ENCODE assay signal across 1 cellular context in the genomic region with DNA sequence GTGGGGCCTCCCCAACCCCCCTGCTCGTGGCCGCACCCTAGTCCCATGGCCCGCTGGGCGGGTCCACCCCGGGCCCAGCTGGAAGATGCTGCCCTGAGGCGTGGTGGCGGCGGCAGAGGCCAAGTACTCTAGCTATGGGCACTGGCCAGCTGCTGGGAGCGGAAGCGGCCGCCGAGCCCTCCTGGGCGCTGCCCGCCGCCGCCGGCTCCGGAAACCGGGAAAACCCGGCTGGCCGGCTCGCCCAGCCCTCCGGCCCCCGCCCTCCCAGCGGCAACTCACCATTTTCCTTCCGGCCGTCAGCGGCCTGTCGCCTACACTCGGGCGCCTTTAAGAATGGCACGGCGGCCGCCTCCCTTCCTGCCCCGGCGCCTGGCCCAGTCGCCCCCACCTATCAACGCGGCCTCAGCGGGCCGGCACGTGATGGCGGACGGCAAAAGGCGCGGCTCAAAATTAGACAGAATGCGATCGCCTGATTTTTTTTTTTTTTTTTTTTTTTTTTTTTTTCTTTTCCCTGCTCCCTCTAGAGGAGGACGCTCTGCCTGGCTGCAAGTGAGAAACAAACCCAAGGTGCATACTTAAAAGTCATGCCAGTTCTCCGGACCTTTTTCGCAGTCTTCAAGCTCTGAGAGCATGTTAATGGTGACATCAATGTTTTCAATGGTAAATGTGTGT.
TF ChIP-seq lines count a peak whose summit lies in the region.

TSS of gene GMFB (minus strand) at position 335 of the 672 bp plus-strand sequence. CDS start at position 282, 53 bp downstream.

TF ChIP-seq in WTC11, 78 proteins besides CTCF, POLR2A, EP300 and RAD21 (continued from another document and continues in another):
- TF ChIP-seq, protein P1, sequence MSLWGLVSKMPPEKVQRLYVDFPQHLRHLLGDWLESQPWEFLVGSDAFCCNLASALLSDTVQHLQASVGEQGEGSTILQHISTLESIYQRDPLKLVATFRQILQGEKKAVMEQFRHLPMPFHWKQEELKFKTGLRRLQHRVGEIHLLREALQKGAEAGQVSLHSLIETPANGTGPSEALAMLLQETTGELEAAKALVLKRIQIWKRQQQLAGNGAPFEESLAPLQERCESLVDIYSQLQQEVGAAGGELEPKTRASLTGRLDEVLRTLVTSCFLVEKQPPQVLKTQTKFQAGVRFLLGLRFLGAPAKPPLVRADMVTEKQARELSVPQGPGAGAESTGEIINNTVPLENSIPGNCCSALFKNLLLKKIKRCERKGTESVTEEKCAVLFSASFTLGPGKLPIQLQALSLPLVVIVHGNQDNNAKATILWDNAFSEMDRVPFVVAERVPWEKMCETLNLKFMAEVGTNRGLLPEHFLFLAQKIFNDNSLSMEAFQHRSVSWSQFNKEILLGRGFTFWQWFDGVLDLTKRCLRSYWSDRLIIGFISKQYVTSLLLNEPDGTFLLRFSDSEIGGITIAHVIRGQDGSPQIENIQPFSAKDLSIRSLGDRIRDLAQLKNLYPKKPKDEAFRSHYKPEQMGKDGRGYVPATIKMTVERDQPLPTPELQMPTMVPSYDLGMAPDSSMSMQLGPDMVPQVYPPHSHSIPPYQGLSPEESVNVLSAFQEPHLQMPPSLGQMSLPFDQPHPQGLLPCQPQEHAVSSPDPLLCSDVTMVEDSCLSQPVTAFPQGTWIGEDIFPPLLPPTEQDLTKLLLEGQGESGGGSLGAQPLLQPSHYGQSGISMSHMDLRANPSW (CRISPR knock-in tag; conservative IDR thresholded peaks at IDR 0.05; ENCODE audit: low read depth), result no peak
- TF ChIP-seq FOXP1 (CRISPR knock-in tag; IDR thresholded peaks at IDR 0.05; ENCODE audit: borderline replicate concordance) (peak; percentile 64; the same call in 1 of the 2 replicates), ATF1 (CRISPR knock-in tag; IDR thresholded peaks at IDR 0.05) (no peak), MXD4 (CRISPR knock-in tag; IDR thresholded peaks at IDR 0.05; ENCODE audit: borderline replicate concordance) (no peak), ZNF532 (CRISPR knock-in tag; IDR thresholded peaks at IDR 0.05; ENCODE audit: borderline replicate concordance) (no peak), ZNF232 (CRISPR knock-in tag; IDR thresholded peaks at IDR 0.05) (no peak), TP53 (CRISPR knock-in tag; IDR thresholded peaks at IDR 0.05) (no peak), NR2C2 (CRISPR knock-in tag; IDR thresholded peaks at IDR 0.05) (no peak), ZNF121 (CRISPR knock-in tag; IDR thresholded peaks at IDR 0.05) (no peak), ZNF423 (CRISPR knock-in tag; IDR thresholded peaks at IDR 0.05) (no peak), ZSCAN18 (CRISPR knock-in tag; IDR thresholded peaks at IDR 0.05) (no peak), ZNF281 (CRISPR knock-in tag; IDR thresholded peaks at IDR 0.05) (no peak), E2F4 (CRISPR knock-in tag; IDR thresholded peaks at IDR 0.05; ENCODE audit: borderline replicate concordance, low read depth) (no peak), NR1H2 (CRISPR knock-in tag; IDR thresholded peaks at IDR 0.05) (no peak), ATF2 (CRISPR knock-in tag; IDR thresholded peaks at IDR 0.05; ENCODE audit: borderline replicate concordance, low read depth) (no peak), OVOL2 (CRISPR knock-in tag; IDR thresholded peaks at IDR 0.05; ENCODE audit: borderline replicate concordance) (no peak), PRRX2 (CRISPR knock-in tag; IDR thresholded peaks at IDR 0.05) (no peak), TEAD1 (CRISPR knock-in tag; IDR thresholded peaks at IDR 0.05) (peak; percentile 50; the same call in 1 of the 2 replicates), ZNF317 (CRISPR knock-in tag; IDR thresholded peaks at IDR 0.05; ENCODE audit: borderline replicate concordance, low read depth) (peak; percentile 45; the same call in 1 of the 2 replicates), IRF1 (CRISPR knock-in tag; IDR thresholded peaks at IDR 0.05) (no peak), CREB1 (CRISPR knock-in tag; IDR thresholded peaks at IDR 0.05) (no peak), ZMAT4 (CRISPR knock-in tag; IDR thresholded peaks at IDR 0.05) (no peak)
- TF ChIP-seq, protein P2, sequence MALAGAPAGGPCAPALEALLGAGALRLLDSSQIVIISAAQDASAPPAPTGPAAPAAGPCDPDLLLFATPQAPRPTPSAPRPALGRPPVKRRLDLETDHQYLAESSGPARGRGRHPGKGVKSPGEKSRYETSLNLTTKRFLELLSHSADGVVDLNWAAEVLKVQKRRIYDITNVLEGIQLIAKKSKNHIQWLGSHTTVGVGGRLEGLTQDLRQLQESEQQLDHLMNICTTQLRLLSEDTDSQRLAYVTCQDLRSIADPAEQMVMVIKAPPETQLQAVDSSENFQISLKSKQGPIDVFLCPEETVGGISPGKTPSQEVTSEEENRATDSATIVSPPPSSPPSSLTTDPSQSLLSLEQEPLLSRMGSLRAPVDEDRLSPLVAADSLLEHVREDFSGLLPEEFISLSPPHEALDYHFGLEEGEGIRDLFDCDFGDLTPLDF (CRISPR knock-in tag; IDR thresholded peaks at IDR 0.05), result no peak
- TF ChIP-seq, protein P3, sequence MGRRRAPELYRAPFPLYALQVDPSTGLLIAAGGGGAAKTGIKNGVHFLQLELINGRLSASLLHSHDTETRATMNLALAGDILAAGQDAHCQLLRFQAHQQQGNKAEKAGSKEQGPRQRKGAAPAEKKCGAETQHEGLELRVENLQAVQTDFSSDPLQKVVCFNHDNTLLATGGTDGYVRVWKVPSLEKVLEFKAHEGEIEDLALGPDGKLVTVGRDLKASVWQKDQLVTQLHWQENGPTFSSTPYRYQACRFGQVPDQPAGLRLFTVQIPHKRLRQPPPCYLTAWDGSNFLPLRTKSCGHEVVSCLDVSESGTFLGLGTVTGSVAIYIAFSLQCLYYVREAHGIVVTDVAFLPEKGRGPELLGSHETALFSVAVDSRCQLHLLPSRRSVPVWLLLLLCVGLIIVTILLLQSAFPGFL (CRISPR knock-in tag; IDR thresholded peaks at IDR 0.05; ENCODE audit: borderline replicate concordance), result no peak
- TF ChIP-seq, protein P4, sequence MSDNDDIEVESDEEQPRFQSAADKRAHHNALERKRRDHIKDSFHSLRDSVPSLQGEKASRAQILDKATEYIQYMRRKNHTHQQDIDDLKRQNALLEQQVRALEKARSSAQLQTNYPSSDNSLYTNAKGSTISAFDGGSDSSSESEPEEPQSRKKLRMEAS (CRISPR knock-in tag; IDR thresholded peaks at IDR 0.05), result peak; percentile 81
